In the genomic region with DNA sequence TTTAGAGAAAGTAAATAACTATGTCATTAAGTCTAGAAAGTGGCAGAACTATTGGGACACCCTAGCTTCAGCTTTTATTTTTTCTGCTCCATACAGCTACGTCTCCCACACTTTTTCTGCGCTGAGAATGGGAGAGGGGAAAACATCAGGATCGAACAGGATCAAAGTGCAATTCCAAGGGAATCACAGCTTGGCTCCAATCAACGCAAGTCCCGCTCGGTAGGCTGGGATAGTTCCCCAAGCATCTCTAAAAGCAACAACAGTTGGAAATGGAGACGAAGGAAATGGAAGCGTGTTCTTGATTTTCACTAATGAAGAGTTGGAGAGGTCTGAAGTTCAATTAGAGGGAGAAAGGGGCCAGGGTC, we compare ENCODE assay signal across 8 cellular contexts. TPM values are rescaled to one million over a fixed set of nuclear protein-coding genes. Genes with fewer than 3 reads are reported as not detected.
DNase-seq lines count a peak whose midpoint lies in the region; ATAC-seq and TF ChIP-seq lines count a peak whose summit lies in the region.

No MANE protein-coding gene starts in this region.

- H3K4me3 ChIP-seq in SJSA1, result peak overlapping the region; percentile 92
- peak overlapping the region; percentile 77 for H3K4me3 ChIP-seq in fibroblast of the aortic adventitia (ENCODE audit: low read depth, low read length)
- H3K4me3 ChIP-seq in psoas muscle, result peak overlapping the region; percentile 93

- H3K9me3 ChIP-seq in SJSA1 (replicated peaks) (no peaks in the 10 kb centered on the region), psoas muscle (no peaks in the 10 kb centered on the region)

- H3K27me3 ChIP-seq in SJSA1 (replicated peaks) (no peaks in the 10 kb centered on the region), psoas muscle (ENCODE audit: insufficient read depth in 3 of 3, low read length in 2 of 3) (no peaks in the 10 kb centered on the region)

- H3K27ac ChIP-seq in SJSA1 (peak overlapping the region; percentile 86), psoas muscle (peak overlapping the region; percentile 97)

- ATAC-seq in psoas muscle (peak in 2 of 4 donors; percentile 1 to 10), GM18861 (IDR thresholded peaks at IDR 0.05; ENCODE audit: unreplicated experiment) (no peak)

- H3K4me1 ChIP-seq in SJSA1 (replicated peaks) (peaks cover 10% of the 10 kb centered on the region), psoas muscle (peaks cover 15% of the 10 kb centered on the region)

- intact Hi-C loops in psoas muscle (cut with DNase I), result no loop called here

- WGBS in psoas muscle, 3 donors, result 0 to 2% (median 1%) methylated on average over 8 of the region's 8 CpGs

- TF ChIP-seq CTCF in fibroblast of the aortic adventitia (IDR thresholded peaks at IDR 0.05; ENCODE audit: insufficient read depth, low read length) (no peak), psoas muscle (IDR thresholded peaks at IDR 0.05) (no peak)

- peak; percentile 25 for DNase-seq in GM03348 (ENCODE audit: low spot score)
- no peak for DNase-seq in SJSA1 (ENCODE audit: low read depth in 1 of 2, low spot score in 2 of 2)
- DNase-seq in fibroblast of the aortic adventitia (ENCODE audit: low read depth), result peak; percentile 18
- no peak for DNase-seq in psoas muscle
- no peak for DNase-seq in GM19238 (ENCODE audit: insufficient read length, low spot score)
- no peak for DNase-seq in activated CD4-positive, alpha-beta T cell treated with anti-CD3 and anti-CD28 coated beads, Interleukin-2, amount 50 U/mL, for 48 hours
- DNase-seq in GF-D8 (lab: John Stamatoyannopoulos, UW), result no peak

- peaks cover 10% of the 10 kb centered on the region for H3K36me3 ChIP-seq in SJSA1
- H3K36me3 ChIP-seq in psoas muscle (ENCODE audit: insufficient read depth in 1 of 2, low read depth in 1 of 2), result peaks cover 0 to 8% of the 10 kb centered on the region in 2 donors

RNA-seq across cellular contexts. Expression of gene HMGCL, which starts 0.5 kb away (rescaled TPM):
- 24.0 and 35.9 TPM in 2 replicates for total RNA-seq in SJSA1 (2014; rRNA removed; shearing (Covaris generic))
- total RNA-seq in fibroblast of the aortic adventitia (ENCODE audit: low replicate concordance) (28.4 and 38.1 TPM in 2 replicates), psoas muscle (10 to 100 TPM; 27.2 to 55.4 (median 35.4) TPM)
- 10 to 100 TPM; 19.6 to 38.4 (median 25.0) TPM for polyA plus RNA-seq in psoas muscle

RNA-seq across cellular contexts. Expression of gene GALE, which starts 24.1 kb away (rescaled TPM):
- 31.5 and 55.4 TPM in 2 replicates for total RNA-seq in SJSA1 (2014; rRNA removed; shearing (Covaris generic))
- total RNA-seq in fibroblast of the aortic adventitia (ENCODE audit: low replicate concordance) (5.0 and 16.7 TPM in 2 replicates), psoas muscle (1 to 10 TPM; 6.4 to 7.7 (median 6.9) TPM)
- polyA plus RNA-seq in psoas muscle, result 10 to 100 TPM in 2 of 3 donors, 1 to 10 TPM in 1; 8.5 to 69.9 (median 11.2) TPM

RNA-seq across cellular contexts. Expression of gene LYPLA2, which starts 33.7 kb away (rescaled TPM):
- total RNA-seq in SJSA1 (2014; rRNA removed; shearing (Covaris generic)), result 42.4 and 46.6 TPM in 2 replicates
- 11.8 and 39.9 TPM in 2 replicates for total RNA-seq in fibroblast of the aortic adventitia (ENCODE audit: low replicate concordance)
- total RNA-seq in psoas muscle, result 10 to 100 TPM; 24.0 to 35.2 (median 28.6) TPM
- 10 to 100 TPM; 37.0 to 97.6 (median 43.3) TPM for polyA plus RNA-seq in psoas muscle

RNA-seq across cellular contexts. Expression of gene FUCA1, which starts 43.4 kb away (rescaled TPM):
- 2.3 and 3.9 TPM in 2 replicates for total RNA-seq in SJSA1 (2014; rRNA removed; shearing (Covaris generic))
- 3.8 and 5.9 TPM in 2 replicates for total RNA-seq in fibroblast of the aortic adventitia (ENCODE audit: low replicate concordance)
- 10 to 100 TPM in 1 of 4 donors, 1 to 10 TPM in 3; 8.2 to 12.5 (median 8.8) TPM for total RNA-seq in psoas muscle
- 10 to 100 TPM in 1 of 3 donors, 1 to 10 TPM in 2; 5.9 to 17.3 (median 9.2) TPM for polyA plus RNA-seq in psoas muscle

RNA-seq across cellular contexts. Expression of gene PITHD1, which starts 46.5 kb away (rescaled TPM):
- total RNA-seq in SJSA1 (2014; rRNA removed; shearing (Covaris generic)), result 105 and 112 TPM in 2 replicates
- 43.8 and 50.0 TPM in 2 replicates for total RNA-seq in fibroblast of the aortic adventitia (ENCODE audit: low replicate concordance)
- 10 to 100 TPM; 53.4 to 72.1 (median 63.4) TPM for total RNA-seq in psoas muscle
- polyA plus RNA-seq in psoas muscle, result 100 to 1,000 TPM in 2 of 3 donors, 10 to 100 TPM in 1; 45.2 to 162 (median 116) TPM

Comparison
In these comparisons a context has a peak if more than half of its experiments do, and no peak if none do; other contexts are left out.
1. DNase-seq: peak in GM03348 (single experiment) and fibroblast of the aortic adventitia (single experiment); none in SJSA1 (0 of 2), psoas muscle (0 of 2), GM19238 (single experiment), activated CD4-positive, alpha-beta T cell treated with anti-CD3 and anti-CD28 coated beads, Interleukin-2, amount 50 U/mL, for 48 hours (0 of 2) and GF-D8 (single experiment).
2. Peak in every context shown above with its lines, with median percentiles within 50 percentile points of each other: H3K4me3 ChIP-seq.